In genomic region chr9:127578627-127578951, GRCh38 we compare ENCODE assay signal across 1 cellular context.
TF ChIP-seq lines count a peak whose summit lies in the region.

No MANE protein-coding gene starts in this region.

TF ChIP-seq in H1, 55 proteins besides CTCF, POLR2A, EP300 and RAD21:
- TF ChIP-seq TBP (IDR thresholded peaks at IDR 0.05; ENCODE audit: low read depth, low read length): no peak
- no peak for TF ChIP-seq MAX (IDR thresholded peaks at IDR 0.05)
- no peak for TF ChIP-seq SIRT6 (IDR thresholded peaks at IDR 0.05; ENCODE audit: low read length)
- no peak for TF ChIP-seq KDM4A (IDR thresholded peaks at IDR 0.05; ENCODE audit: low read depth, low read length, severe bottlenecking)
- no peak for TF ChIP-seq RFX5 (IDR thresholded peaks at IDR 0.05; ENCODE audit: borderline replicate concordance, low read depth, low read length)
- no peak for TF ChIP-seq SUZ12 (IDR thresholded peaks at IDR 0.05; ENCODE audit: low read length)
- TF ChIP-seq CBX5 (IDR thresholded peaks at IDR 0.05; ENCODE audit: low read depth, low read length): no peak
- no peak for TF ChIP-seq RXRA (IDR thresholded peaks at IDR 0.05; ENCODE audit: insufficient read depth, low read depth, low read length)
- TF ChIP-seq MAFK (IDR thresholded peaks at IDR 0.05; ENCODE audit: low read depth, low read length): no peak
- no peak for TF ChIP-seq EZH2 (IDR thresholded peaks at IDR 0.05; ENCODE audit: low read depth, low read length, severe bottlenecking)
- TF ChIP-seq TEAD4 (IDR thresholded peaks at IDR 0.05; ENCODE audit: low read depth, low read length): no peak
- no peak for TF ChIP-seq CEBPB (IDR thresholded peaks at IDR 0.05; ENCODE audit: low read depth, low read length)
- TF ChIP-seq SIX5 (IDR thresholded peaks at IDR 0.05; ENCODE audit: low read depth, low read length): no peak
- TF ChIP-seq NANOG (IDR thresholded peaks at IDR 0.05; ENCODE audit: insufficient read depth, low read depth, low read length, poor library complexity, severe bottlenecking): no peak
- TF ChIP-seq USF2 (IDR thresholded peaks at IDR 0.05; ENCODE audit: low read length): no peak
- no peak for TF ChIP-seq ASH2L (IDR thresholded peaks at IDR 0.05; ENCODE audit: low read length)
- TF ChIP-seq POLR2AphosphoS5 (IDR thresholded peaks at IDR 0.05; ENCODE audit: low read depth, low read length): no peak
TF ChIP-seq in H1: peak in this region for 0.
